In genomic region chr19:43532571-43532961, GRCh38 we compare ENCODE assay signal across 8 cellular contexts. TPM values are rescaled to one million over a fixed set of nuclear protein-coding genes. Genes with fewer than 3 reads are reported as not detected.
DNase-seq lines count a peak whose midpoint lies in the region; ATAC-seq, FAIRE-seq and TF ChIP-seq lines count a peak whose summit lies in the region.

No MANE protein-coding gene starts in this region.

- H3K4me2 ChIP-seq in A549, result peak overlapping the region; percentile 91

- intact Hi-C loops in activated B cell treated with CpG ODN at 0.5 μM for 24 hours (cut with micrococcal nuclease) (loop anchor here (5.0 kb wide), 1 partner anchor 250 kb away; the partner anchor contains the start of gene KCNN4), heart right ventricle (cut with DNase I) (loop anchor here in 6 of 10 donors (5.0 to 10.0 kb wide), 4 partner anchors 62 to 132 kb away; partner anchors contain the start of genes IRGQ (in 4 of the 6) and ZNF576 (in 4 of the 6)), gastrocnemius medialis (cut with DNase I; ENCODE audit: low total_unique reads) (loop anchor here (5.0 to 10.0 kb wide), 3 partner anchors 45 to 1575 kb away; partner anchors contain the start of genes PINLYP, RABAC1, SMG9 and XRCC1)

- H3K27ac ChIP-seq in A549, result peak overlapping the region; percentile 90 to 93
- H3K27ac ChIP-seq in heart right ventricle, result peak overlapping the region; percentile 20 to 96 (median 89)
- peak overlapping the region; percentile 76 to 86 (median 80) for H3K27ac ChIP-seq in gastrocnemius medialis

- peaks cover 19% of the 10 kb centered on the region for H3K4me1 Mint-ChIP-seq in activated B cell treated with CpG ODN at 0.5 μM for 24 hours

- FAIRE-seq in A549 (lab: Jason Lieb, UNC), result no peak

- no peaks in the 10 kb centered on the region for H3K9me3 Mint-ChIP-seq in activated B cell treated with CpG ODN at 0.5 μM for 24 hours

- H3K4me1 ChIP-seq in A549 (peaks cover 19% of the 10 kb centered on the region), heart right ventricle (peaks cover 0 to 40% (median 16%) of the 10 kb centered on the region in 9 donors), gastrocnemius medialis (peaks cover 17 to 23% of the 10 kb centered on the region in 2 donors)

- in situ Hi-C loops in gastrocnemius medialis (cut with MboI; ENCODE audit: low sequenced_read_pairs in 4 of 4), result loop anchor here in 1 of 4 donors (25.0 kb wide), 1 partner anchor 130 kb away; the partner anchor contains the start of gene PLAUR

- POLR2A ChIA-PET in A549 (lab: Yijun Ruan, JAX) (interaction anchor here (0.6 to 2.6 kb wide), 17 partner anchors 11 to 841 kb away, joined by 3 to 21 read pairs (median 5); partner anchors contain the start of genes IRGQ, PHLDB3, PINLYP and SMG9), activated B cell treated with CpG ODN at 0.5 μM for 24 hours (lab: Charles Lee) (interaction anchor here (0.6 to 2.6 kb wide), 16 partner anchors 8 to 967 kb away, joined by 4 to 29 read pairs (median 6); partner anchors contain the start of genes IRGQ, PHLDB3, SMG9 and ZNF180)

- peak; percentile 39 for TF ChIP-seq POLR2A in A549 (IDR thresholded peaks at IDR 0.05; ENCODE audit: low read length)
- TF ChIP-seq POLR2A in gastrocnemius medialis (IDR thresholded peaks at IDR 0.05), result no peak

- H3K4me3 ChIP-seq in A549, result peak overlapping the region; percentile 57
- peak overlapping the region; percentile 72 for H3K4me3 ChIP-seq in Jurkat, Clone E6-1 (ENCODE audit: low read length)
- H3K4me3 ChIP-seq in heart right ventricle, result peak overlapping the region; percentile 48 to 74 (median 61)
- H3K4me3 ChIP-seq in gastrocnemius medialis, result peak overlapping the region; percentile 57 to 87 (median 72)

- no peak for TF ChIP-seq CTCF in A549 (IDR thresholded peaks at IDR 0.05)
- TF ChIP-seq CTCF in activated B cell treated with CpG ODN at 0.5 μM for 24 hours (IDR thresholded peaks at IDR 0.05), result no peak
- TF ChIP-seq CTCF in heart right ventricle (IDR thresholded peaks at IDR 0.05), result no peak
- TF ChIP-seq CTCF in gastrocnemius medialis (IDR thresholded peaks at IDR 0.05 in 4 of 5, conservative IDR thresholded peaks at IDR 0.05 in 1 of 5), result no peak

- H3K27me3 Mint-ChIP-seq in activated B cell treated with CpG ODN at 0.5 μM for 24 hours, result no peaks in the 10 kb centered on the region

- DNase-seq in A549 (ENCODE audit: low read depth in 1 of 2, low spot score in 1 of 2) (peak in 1 of 2 experiments; percentile 79), activated B cell treated with CpG ODN at 0.5 μM for 24 hours (no peak), heart right ventricle (peak in 1 of 2 donors; percentile 62), gastrocnemius medialis (no peak), CD1c-positive myeloid dendritic cell (ENCODE audit: extremely low spot score) (no peak)
- no peak for DNase-seq in Jurkat, Clone E6-1 (ENCODE audit: low read depth, low spot score)

- H3K27me3 ChIP-seq in heart right ventricle (no peaks in the 10 kb centered on the region), gastrocnemius medialis (no peaks in the 10 kb centered on the region)

- ATAC-seq in A549 (peak; percentile 45 to 51), GM18502 (IDR thresholded peaks at IDR 0.05; ENCODE audit: poor library complexity, unreplicated experiment) (peak; percentile 15), activated B cell treated with CpG ODN at 0.5 μM for 24 hours (ENCODE audit: low read depth) (peak; percentile 12), heart right ventricle (peak in 7 of 8 donors; percentile 0 to 25 (median 4)), gastrocnemius medialis (peak; percentile 3 to 13), HG02852 (IDR thresholded peaks at IDR 0.05; ENCODE audit: unreplicated experiment) (no peak)

- H3K9me3 ChIP-seq in A549 (no peaks in the 10 kb centered on the region), heart right ventricle (no peaks in the 10 kb centered on the region), gastrocnemius medialis (no peaks in the 10 kb centered on the region)

- no peak for TF ChIP-seq EP300 in A549 (IDR thresholded peaks at IDR 0.05)

- peak overlapping the region; percentile 97 for H3K4me3 Mint-ChIP-seq in activated B cell treated with CpG ODN at 0.5 μM for 24 hours

- TF ChIP-seq RAD21 in A549 (conservative IDR thresholded peaks at IDR 0.05 in 1 of 2, IDR thresholded peaks at IDR 0.05 in 1 of 2), result no peak

- H3K27ac Mint-ChIP-seq in activated B cell treated with CpG ODN at 0.5 μM for 24 hours, result peak overlapping the region; percentile 87

- 18% methylated on average over 16 of the region's 16 CpGs for WGBS in A549 (ENCODE audit: missing lambda C conversion rate)
- WGBS in heart right ventricle, 2 donors, result 2 to 3% methylated on average over 16 of the region's 16 CpGs

- CTCF ChIA-PET in A549 (lab: Yijun Ruan, JAX), result interaction anchor here (0.5 to 15.3 kb wide), 16 partner anchors 9 to 1076 kb away, joined by 3 to 167 read pairs (median 4); partner anchors contain the start of genes IRGQ, PHLDB3 and ZNF576
- CTCF ChIA-PET in activated B cell treated with CpG ODN at 0.5 μM for 24 hours (lab: Charles Lee), result interaction anchor here (0.8 to 2.5 kb wide), 6 partner anchors 13 to 87 kb away, joined by 3 to 14 read pairs (median 5); no protein-coding TSS in a partner anchor

- H3K36me3 Mint-ChIP-seq in activated B cell treated with CpG ODN at 0.5 μM for 24 hours (ENCODE audit: low read depth), result peaks cover 7% of the 10 kb centered on the region

- H3K36me3 ChIP-seq in heart right ventricle (peaks cover 0 to 9% (median 0%) of the 10 kb centered on the region in 9 donors), gastrocnemius medialis (no peaks in the 10 kb centered on the region)

TF ChIP-seq in A549, 52 proteins besides CTCF, POLR2A, EP300 and RAD21 (continues in another document):
- TF ChIP-seq PHF8 (IDR thresholded peaks at IDR 0.05; ENCODE audit: borderline replicate concordance, low read depth), result no peak
- 0 out of 2 replicates have a peak, but pooled peaks have one; percentile 11 for TF ChIP-seq EHF (CRISPR knock-in tag; IDR thresholded peaks at IDR 0.05)

RNA-seq across cellular contexts. Expression of gene ZNF575, which starts 0.4 kb away (rescaled TPM):
- 0.09 and 0.38 TPM in 2 replicates for polyA plus RNA-seq in A549 (2011; rRNA removed)
- polyA plus RNA-seq in A549 (2012; cell fraction: cytosol; rRNA removed), result 0.46 and 0.67 TPM in 2 replicates
- polyA plus RNA-seq in A549 (2012; cell fraction: nucleus; rRNA removed), result 0.65 and 1.1 TPM in 2 replicates
- 1.4 to 2.2 TPM (median 1.5 TPM) in 3 replicates for polyA plus RNA-seq in A549 (2017; fragmentation: RNase III; extraction: RNeasy Plus Mini Kit Qiagen cat#74134 plus additional on column Dnase treatment)
- polyA minus RNA-seq in A549 (2011; rRNA and poly(A)+ RNA removed), result 0.39 and 0.74 TPM in 2 replicates
- polyA plus RNA-seq in Jurkat, Clone E6-1 (2012; ENCODE audit: insufficient read depth, insufficient read length), result 8.7 TPM
- 1.9 and 3.4 TPM in 2 replicates for total RNA-seq in activated B cell treated with CpG ODN at 0.5 μM for 24 hours
- 1 to 10 TPM in 7 of 10 donors, under 1 TPM in 3; 0.45 to 2.0 (median 1.3) TPM for total RNA-seq in heart right ventricle
- under 1 TPM; 0.54 to 0.80 TPM for polyA plus RNA-seq in heart right ventricle
- total RNA-seq in gastrocnemius medialis, result not detected

RNA-seq across cellular contexts. Expression of gene ETHE1, which starts 5.6 kb away (rescaled TPM):
- polyA plus RNA-seq in A549 (2011; rRNA removed) (58.9 and 75.6 TPM in 2 replicates), A549 (2017; fragmentation: RNase III; extraction: RNeasy Plus Mini Kit Qiagen cat#74134 plus additional on column Dnase treatment) (31.2 to 38.6 TPM (median 37.3 TPM) in 3 replicates), heart right ventricle (10 to 100 TPM in 1 of 2 donors, 1 to 10 TPM in 1; 5.1 to 23.6 TPM)
- 74.2 and 87.8 TPM in 2 replicates for polyA plus RNA-seq in A549 (2012; cell fraction: cytosol; rRNA removed)
- polyA plus RNA-seq in A549 (2012; cell fraction: nucleus; rRNA removed), result 69.3 and 108 TPM in 2 replicates
- polyA minus RNA-seq in A549 (2011; rRNA and poly(A)+ RNA removed), result 49.9 and 56.3 TPM in 2 replicates
- 64.1 TPM for polyA plus RNA-seq in Jurkat, Clone E6-1 (2012; ENCODE audit: insufficient read depth, insufficient read length)
- total RNA-seq in activated B cell treated with CpG ODN at 0.5 μM for 24 hours (16.3 and 16.7 TPM in 2 replicates), heart right ventricle (10 to 100 TPM in 9 of 10 donors, 1 to 10 TPM in 1; 8.7 to 21.3 (median 13.0) TPM), gastrocnemius medialis (10 to 100 TPM; 18.6 to 34.8 (median 29.2) TPM)

RNA-seq across cellular contexts. Expression of gene PHLDB3, which starts 28.0 kb away (rescaled TPM):
- polyA plus RNA-seq in A549 (2011; rRNA removed) (4.4 and 5.5 TPM in 2 replicates), A549 (2017; fragmentation: RNase III; extraction: RNeasy Plus Mini Kit Qiagen cat#74134 plus additional on column Dnase treatment) (10.1 to 12.0 TPM (median 12.0 TPM) in 3 replicates), heart right ventricle (1 to 10 TPM; 4.0 to 5.7 TPM)
- 9.8 and 10.9 TPM in 2 replicates for polyA plus RNA-seq in A549 (2012; cell fraction: cytosol; rRNA removed)
- 16.5 and 16.6 TPM in 2 replicates for polyA plus RNA-seq in A549 (2012; cell fraction: nucleus; rRNA removed)
- polyA minus RNA-seq in A549 (2011; rRNA and poly(A)+ RNA removed), result 2.3 and 3.5 TPM in 2 replicates
- polyA plus RNA-seq in Jurkat, Clone E6-1 (2012; ENCODE audit: insufficient read depth, insufficient read length), result 15.7 TPM
- total RNA-seq in activated B cell treated with CpG ODN at 0.5 μM for 24 hours (32.2 and 34.5 TPM in 2 replicates), heart right ventricle (10 to 100 TPM in 1 of 10 donors, 1 to 10 TPM in 9; 4.1 to 10.0 (median 7.0) TPM), gastrocnemius medialis (1 to 10 TPM; 1.5 to 9.6 (median 6.7) TPM)

RNA-seq across cellular contexts. Expression of gene XRCC1, which starts 42.8 kb away (rescaled TPM):
- polyA plus RNA-seq in A549 (2011; rRNA removed) (31.9 and 32.0 TPM in 2 replicates), A549 (2017; fragmentation: RNase III; extraction: RNeasy Plus Mini Kit Qiagen cat#74134 plus additional on column Dnase treatment) (55.1 to 62.3 TPM (median 55.2 TPM) in 3 replicates), heart right ventricle (10 to 100 TPM; 11.0 to 19.2 TPM)
- 49.4 and 52.2 TPM in 2 replicates for polyA plus RNA-seq in A549 (2012; cell fraction: cytosol; rRNA removed)
- polyA plus RNA-seq in A549 (2012; cell fraction: nucleus; rRNA removed), result 47.2 and 52.6 TPM in 2 replicates
- 33.6 and 35.3 TPM in 2 replicates for polyA minus RNA-seq in A549 (2011; rRNA and poly(A)+ RNA removed)
- polyA plus RNA-seq in Jurkat, Clone E6-1 (2012; ENCODE audit: insufficient read depth, insufficient read length), result 89.6 TPM
- total RNA-seq in activated B cell treated with CpG ODN at 0.5 μM for 24 hours (31.9 and 34.5 TPM in 2 replicates), heart right ventricle (10 to 100 TPM; 11.8 to 21.9 (median 17.7) TPM), gastrocnemius medialis (10 to 100 TPM in 3 of 4 donors, 1 to 10 TPM in 1; 9.3 to 20.3 (median 16.7) TPM)

RNA-seq across cellular contexts. Expression of gene PINLYP, which starts 43.0 kb away (rescaled TPM):
- polyA plus RNA-seq in A549 (2011; rRNA removed) (0.12 TPM in 1 of 2 replicates, not detected in the other), A549 (2017; fragmentation: RNase III; extraction: RNeasy Plus Mini Kit Qiagen cat#74134 plus additional on column Dnase treatment) (0.27 to 0.37 TPM (median 0.28 TPM) in 3 replicates), heart right ventricle (1 to 10 TPM; 4.5 to 5.2 TPM)
- polyA plus RNA-seq in A549 (2012; cell fraction: cytosol; rRNA removed), result 0.13 and 0.26 TPM in 2 replicates
- 0.32 and 0.47 TPM in 2 replicates for polyA plus RNA-seq in A549 (2012; cell fraction: nucleus; rRNA removed)
- not detected in 2 replicates for polyA minus RNA-seq in A549 (2011; rRNA and poly(A)+ RNA removed)
- polyA plus RNA-seq in Jurkat, Clone E6-1 (2012; ENCODE audit: insufficient read depth, insufficient read length), result not detected
- total RNA-seq in activated B cell treated with CpG ODN at 0.5 μM for 24 hours (1.9 and 2.1 TPM in 2 replicates), heart right ventricle (1 to 10 TPM in 9 of 10 donors, under 1 TPM in 1; 0.28 to 3.7 (median 1.3) TPM), gastrocnemius medialis (1 to 10 TPM in 1 of 4 donors, not detected in 3; 1.2 TPM)
